In genomic region chrX:151004085-151004484, GRCh38 we compare ENCODE assay signal across 13 cellular contexts. TPM values are rescaled to one million over a fixed set of nuclear protein-coding genes. Genes with fewer than 3 reads are reported as not detected.
DNase-seq lines count a peak whose midpoint lies in the region; ATAC-seq and TF ChIP-seq lines count a peak whose summit lies in the region.
"Had no signal": no experiment of that assay in that cellular context is flagged by ENCODE, and none has a peak within 500 bp of the region (broad histone marks: within the 10 kb centered on the region; RNA-seq: fewer than 3 reads in every experiment).

No MANE protein-coding gene starts in this region.

- H3K36me3 Mint-ChIP-seq in glutamatergic neuron (ENCODE audit: unreplicated experiment) = no peaks in the 10 kb centered on the region
- H3K36me3 Mint-ChIP-seq: activated naive CD8-positive, alpha-beta T cell; CD14-positive monocyte had no signal

- no peaks in the 10 kb centered on the region for H3K4me1 ChIP-seq in Panc1 (ENCODE audit: control insufficient read depth, insufficient read depth, low read length)
- H3K4me1 ChIP-seq: gastrocnemius medialis, left lung had no signal

- H3K27ac Mint-ChIP-seq in glutamatergic neuron (ENCODE audit: unreplicated experiment) = no peak overlapping the region
- H3K27ac Mint-ChIP-seq: activated naive CD8-positive, alpha-beta T cell; CD14-positive monocyte had no signal

- no peak overlapping the region for H3K4me3 Mint-ChIP-seq in glutamatergic neuron (ENCODE audit: unreplicated experiment)
- H3K4me3 Mint-ChIP-seq: activated naive CD8-positive, alpha-beta T cell; CD14-positive monocyte had no signal

- H3K27me3 Mint-ChIP-seq in glutamatergic neuron (ENCODE audit: unreplicated experiment) = no peaks in the 10 kb centered on the region
- H3K27me3 Mint-ChIP-seq: activated naive CD8-positive, alpha-beta T cell had no signal

- H3K27me3 ChIP-seq in Panc1 (ENCODE audit: control insufficient read depth, insufficient read depth, low read length) = no peaks in the 10 kb centered on the region
- H3K27me3 ChIP-seq: gastrocnemius medialis, left lung had no signal

- no peaks in the 10 kb centered on the region for H3K4me1 Mint-ChIP-seq in glutamatergic neuron (ENCODE audit: low read depth, unreplicated experiment)
- H3K4me1 Mint-ChIP-seq: CD14-positive monocyte had no signal

- CTCF ChIA-PET in Panc1 (lab: Charles Lee) = interaction anchor here (1.3 kb wide), 1 partner anchor 232 kb away, joined by 3 read pairs; no protein-coding TSS in a partner anchor

- H3K4me3 ChIP-seq in Panc1 (ENCODE audit: low read depth in 2 of 2, low read length in 2 of 2) (no peak overlapping the region), fibroblast of villous mesenchyme (ENCODE audit: low read depth, low read length) (no peak overlapping the region)
- H3K4me3 ChIP-seq: gastrocnemius medialis, left lung had no signal

- no peaks in the 10 kb centered on the region for H3K9me3 Mint-ChIP-seq in glutamatergic neuron (ENCODE audit: unreplicated experiment)

- H3K36me3 ChIP-seq in Panc1 (ENCODE audit: control insufficient read depth, insufficient read depth, low read length) = no peaks in the 10 kb centered on the region
- H3K36me3 ChIP-seq: gastrocnemius medialis, left lung had no signal

- in situ Hi-C loops in ACHN (cut with HindIII; ENCODE audit: low pct_ligation_motif_present, low pct_unique_long_range_greater_than_20kb, low sequenced_read_pairs) (no loop called here), Panc1 (cut with HindIII; ENCODE audit: low pct_unique_long_range_greater_than_20kb, low sequenced_read_pairs) (no loop called here)

- H3K9me3 ChIP-seq in Panc1 (ENCODE audit: control insufficient read depth, insufficient read depth, low read depth, low read length) = no peaks in the 10 kb centered on the region
- H3K9me3 ChIP-seq: gastrocnemius medialis, left lung had no signal

- POLR2A ChIA-PET in Panc1 (lab: Charles Lee) = interaction anchor here (0.7 kb wide), 1 partner anchor 122 kb away, joined by 15 read pairs; no protein-coding TSS in a partner anchor

- TF ChIP-seq CTCF in GM10266 (IDR thresholded peaks at IDR 0.05; ENCODE audit: control insufficient read depth, insufficient read depth, low read depth, missing control alignments) = peak; percentile 12
- peak; percentile 47 for TF ChIP-seq CTCF in Panc1 (IDR thresholded peaks at IDR 0.05)
- TF ChIP-seq CTCF in fibroblast of villous mesenchyme (IDR thresholded peaks at IDR 0.05; ENCODE audit: insufficient read depth, low read depth, low read length) = peak; percentile 12
- TF ChIP-seq CTCF in glutamatergic neuron (IDR thresholded peaks at IDR 0.05; ENCODE audit: partially characterized antibody, unreplicated experiment) = no peak

- BruUV-seq in Panc1 (replicated peaks; lab: Mats Ljungman, UMichigan) = no TSS peak

- intact Hi-C loops in Panc1 (cut with micrococcal nuclease; ENCODE audit: unreplicated experiment) = no loop called here

- ATAC-seq in Panc1 (0 out of 2 replicates have a peak, but pooled peaks have one; percentile 53), GM19467 (IDR thresholded peaks at IDR 0.05; ENCODE audit: unreplicated experiment) (no peak)
- ATAC-seq: left lung had no signal

- DNase-seq in ACHN = peak; percentile 13
- DNase-seq in GM10266 (ENCODE audit: extremely low spot score) = no peak
- no peak for DNase-seq in Panc1 (ENCODE audit: low read depth, low spot score)
- DNase-seq in fibroblast of villous mesenchyme (ENCODE audit: low read depth) = peak; percentile 10
- DNase-seq in glutamatergic neuron = no peak
- no peak for DNase-seq in NCI-H1694 (lab: John Stamatoyannopoulos, UW)
- DNase-seq in amniotic stem cell (lab: John Stamatoyannopoulos, UW) = no peak
- DNase-seq: gastrocnemius medialis, left lung, NCI-H2171 had no signal

- no peak overlapping the region for H3K27ac ChIP-seq in Panc1 (ENCODE audit: low read length)
- H3K27ac ChIP-seq: gastrocnemius medialis, left lung had no signal

RNA-seq across cellular contexts. Expression of gene HMGB3, which starts 20.9 kb away (rescaled TPM):
- total RNA-seq in Panc1 (2021; ENCODE audit: unreplicated experiment) (251 TPM), fibroblast of villous mesenchyme (13.9 and 14.7 TPM in 2 replicates), glutamatergic neuron (ENCODE audit: unreplicated experiment) (131 TPM)
- polyA plus RNA-seq in Panc1 (2012; ENCODE audit: insufficient read length) = 166 TPM

Comparison
In these comparisons a context has a peak if more than half of its experiments do, and no peak if none do; other contexts are left out.
1. DNase-seq: peak in ACHN (single experiment) and fibroblast of villous mesenchyme (single experiment); none in GM10266 (single experiment), Panc1 (single experiment), glutamatergic neuron (single experiment), NCI-H1694 (single experiment) and amniotic stem cell (single experiment).